Comparison of ENCODE assay signal across 1 cellular context in genomic region chr20:49411221-49411925, GRCh38.
TF ChIP-seq lines count a peak whose summit lies in the region.

No MANE protein-coding gene starts in this region.

TF ChIP-seq in K562, 482 proteins besides CTCF, POLR2A, EP300 and RAD21 (continued from another document):
- peak; percentile 98 for TF ChIP-seq ZBTB9 (CRISPR knock-in tag; IDR thresholded peaks at IDR 0.05)
- no peak for TF ChIP-seq RNF2 (IDR thresholded peaks at IDR 0.05)
- no peak for TF ChIP-seq ZNF830 (CRISPR knock-in tag; IDR thresholded peaks at IDR 0.05)
